In the genomic region with DNA sequence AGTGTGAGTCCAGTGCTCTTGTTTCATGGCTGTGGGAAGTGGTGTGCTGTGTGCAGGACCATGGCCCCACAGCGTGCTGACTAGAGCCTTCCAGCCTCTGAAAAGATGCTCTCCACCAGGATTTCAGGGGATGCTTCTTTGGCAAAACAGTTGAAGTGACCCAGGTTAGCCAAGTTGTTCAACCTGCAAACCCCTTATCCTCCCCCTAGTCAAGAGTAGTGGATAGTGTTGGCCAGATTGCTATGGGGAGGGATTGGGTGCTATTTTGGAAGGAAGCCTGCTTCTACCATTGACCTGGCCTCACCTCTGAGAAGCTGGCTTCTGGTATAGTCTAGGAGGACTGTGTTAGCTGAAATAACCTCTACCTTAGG, we compare ENCODE assay signal across 10 cellular contexts. TPM values are rescaled to one million over a fixed set of nuclear protein-coding genes. Genes with fewer than 3 reads are reported as not detected.
DNase-seq lines count a peak whose midpoint lies in the region; ATAC-seq and TF ChIP-seq lines count a peak whose summit lies in the region.
"Had no signal": no experiment of that assay in that cellular context is flagged by ENCODE, and none has a peak within 500 bp of the region (broad histone marks: within the 10 kb centered on the region; RNA-seq: fewer than 3 reads in every experiment).

No MANE protein-coding gene starts in this region.

- DNase-seq in HFF-Myc (ENCODE audit: extremely low read depth, low read depth): no peak
- no peak for DNase-seq in colonic mucosa
- no peak for DNase-seq in naive B cell
- no peak for DNase-seq in NCI-H2227 treated with DMSO at 0.1 percent for 48 hours (lab: John Stamatoyannopoulos, UW)
- DNase-seq in NCI-H1092 treated with DMSO at 0.1 percent for 48 hours (lab: John Stamatoyannopoulos, UW): no peak
- DNase-seq in cerebellum (ENCODE audit: low spot score): no peak
- DNase-seq: activated T-cell treated with anti-CD3 and anti-CD28 coated beads for 4 hours, DMS 273 treated with DMSO at 0.1 percent for 48 hours had no signal

- H2AFZ ChIP-seq in ACC112 (ENCODE audit: low read length, unreplicated experiment): no peak overlapping the region

- H3K4me3 Mint-ChIP-seq in naive B cell: peak overlapping the region in 5 of 8 donors; percentile 18 to 75 (median 64)

- H3K4me1 Mint-ChIP-seq in naive B cell: peaks cover 4 to 7% (median 6%) of the 10 kb centered on the region in 3 donors

- H3K9me3 Mint-ChIP-seq in naive B cell: no peaks in the 10 kb centered on the region

- H3K4me3 ChIP-seq in ACC112 (ENCODE audit: low read depth, low read length) (peak overlapping the region; percentile 94), HFF-Myc (replicated peaks; ENCODE audit: low read depth, low read length) (peak overlapping the region; percentile 77), colonic mucosa (peak overlapping the region; percentile 84)

- peaks cover 0 to 8% of the 10 kb centered on the region in 2 donors for H3K36me3 Mint-ChIP-seq in naive B cell

- H3K4me1 ChIP-seq in ACC112 (ENCODE audit: control insufficient read depth, insufficient read depth, low read length, unreplicated experiment) (peaks cover 24% of the 10 kb centered on the region), colonic mucosa (peaks cover 3% of the 10 kb centered on the region)

- no peak for ATAC-seq in naive B cell (ENCODE audit: low read depth in 2 of 2)
- ATAC-seq in HG02981 (IDR thresholded peaks at IDR 0.05; ENCODE audit: unreplicated experiment): no peak

- H3K27me3 Mint-ChIP-seq in naive B cell: peaks cover 21 to 62% (median 42%) of the 10 kb centered on the region in 3 donors

- intact Hi-C loops in colonic mucosa (cut with DNase I): no loop called here

- H3K9me3 ChIP-seq in colonic mucosa: no peaks in the 10 kb centered on the region

- H3K27ac ChIP-seq in ACC112 (ENCODE audit: low read depth, low read length) (peak overlapping the region; percentile 60; the same call in 1 of the 2 replicates), colonic mucosa (peak overlapping the region; percentile 84)

- no peak overlapping the region for H3K27ac Mint-ChIP-seq in naive B cell

- TF ChIP-seq CTCF in HFF-Myc (IDR thresholded peaks at IDR 0.05; ENCODE audit: low read depth, low read length, missing control alignments): no peak
- TF ChIP-seq CTCF in colonic mucosa (IDR thresholded peaks at IDR 0.05): no peak

- H3K36me3 ChIP-seq in ACC112 (ENCODE audit: insufficient read depth, low read length) (no peaks in the 10 kb centered on the region), colonic mucosa (no peaks in the 10 kb centered on the region)

- H3K27me3 ChIP-seq in ACC112 (ENCODE audit: insufficient read depth, low read length) (no peaks in the 10 kb centered on the region), colonic mucosa (no peaks in the 10 kb centered on the region)

- peak overlapping the region in 1 of 2 donors; percentile 95 for H3K9ac ChIP-seq in colonic mucosa (ENCODE audit: low read depth in 2 of 2, low read length in 2 of 2)

- H3K79me2 ChIP-seq in ACC112 (ENCODE audit: control insufficient read depth, insufficient read depth, low read length, unreplicated experiment): peaks cover 56% of the 10 kb centered on the region

RNA-seq across cellular contexts. Expression of a gene that starts 1.7 kb away (rescaled TPM):
- total RNA-seq in colonic mucosa (100 to 1,000 TPM; 194 TPM), cerebellum (20.0 TPM)
- 1 to 10 TPM in 1 of 6 donors, under 1 TPM in 1, not detected in 4; 0.05 to 1.3 TPM for polyA plus RNA-seq in naive B cell (ENCODE audit: low read depth in 6 of 6)
